In the genomic region with DNA sequence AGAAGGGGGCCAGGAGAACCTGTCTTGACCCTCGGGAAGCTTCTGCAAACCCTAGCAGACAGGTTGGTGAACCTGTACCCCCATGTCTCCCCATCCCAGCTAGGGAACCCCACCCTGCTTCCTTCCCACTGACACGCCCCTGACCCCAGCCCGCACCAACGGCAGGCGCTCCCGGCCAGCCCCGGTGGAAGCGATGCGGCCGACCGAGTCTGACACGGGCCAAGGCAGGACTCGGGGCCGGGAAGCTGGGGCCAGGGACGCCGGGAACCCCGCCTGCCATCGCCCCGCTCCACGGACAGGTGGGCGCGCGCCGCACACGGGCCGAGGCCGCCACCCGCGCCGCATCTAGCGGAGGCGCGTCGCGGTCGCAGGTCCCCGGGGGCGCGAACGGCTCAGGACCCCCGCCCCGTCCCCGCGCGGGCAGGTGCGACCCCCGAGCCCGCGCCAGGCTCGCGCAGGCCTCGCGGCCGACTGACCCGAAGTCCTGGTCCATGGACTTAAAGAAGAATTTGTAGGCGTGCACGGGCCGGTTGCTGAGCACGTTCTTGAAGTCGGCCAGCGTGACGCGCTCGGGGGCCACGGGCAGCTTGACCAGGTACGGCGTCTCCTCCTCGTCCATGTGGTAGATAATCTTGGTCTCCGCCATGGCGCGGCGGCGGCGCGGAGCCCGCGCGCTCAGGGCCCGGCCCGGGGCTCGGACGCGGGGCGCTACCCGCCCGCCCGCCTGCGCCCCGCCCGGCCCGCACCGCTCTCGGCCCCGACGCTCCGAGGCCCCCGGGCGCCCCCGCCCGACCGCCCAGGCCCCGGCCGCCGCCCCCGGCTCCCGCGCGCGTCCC, we compare ENCODE assay signal across 2 cellular contexts.
TF ChIP-seq lines count a peak whose summit lies in the region.

No MANE protein-coding gene starts in this region.

TF ChIP-seq in HEK293, 187 proteins besides CTCF, POLR2A, EP300 and RAD21 (continues in another document):
- TF ChIP-seq ZNF266 (tag by site-specific recombination; IDR thresholded peaks at IDR 0.05; ENCODE audit: low read depth) (no peak), ZNF837 (tag by site-specific recombination; IDR thresholded peaks at IDR 0.05) (no peak), MYNN (tag by site-specific recombination; IDR thresholded peaks at IDR 0.05; ENCODE audit: borderline replicate concordance) (no peak), SCRT2 (tag by site-specific recombination; IDR thresholded peaks at IDR 0.05) (no peak), ZBTB8A (tag by site-specific recombination; IDR thresholded peaks at IDR 0.05) (peak; percentile 32), ZIC2 (tag by site-specific recombination; IDR thresholded peaks at IDR 0.05) (no peak), MEIS1 (CRISPR knock-in tag; IDR thresholded peaks at IDR 0.05; ENCODE audit: borderline replicate concordance) (no peak), ZNF571 (tag by site-specific recombination; IDR thresholded peaks at IDR 0.05) (no peak), ZNF624 (tag by site-specific recombination; IDR thresholded peaks at IDR 0.05) (no peak), ZNF394 (tag by site-specific recombination; IDR thresholded peaks at IDR 0.05; ENCODE audit: borderline replicate concordance) (no peak), ZNF704 (tag by site-specific recombination; IDR thresholded peaks at IDR 0.05) (no peak), ZNF350 (tag by site-specific recombination; IDR thresholded peaks at IDR 0.05) (no peak), ZNF677 (tag by site-specific recombination; IDR thresholded peaks at IDR 0.05) (0 out of 2 replicates have a peak, but pooled peaks have one; percentile 10), ZSCAN30 (tag by site-specific recombination; IDR thresholded peaks at IDR 0.05) (no peak), ZBTB1 (tag by site-specific recombination; IDR thresholded peaks at IDR 0.05) (0 out of 2 replicates have a peak, but pooled peaks have one; percentile 21), ZNF24 (tag by site-specific recombination; IDR thresholded peaks at IDR 0.05) (no peak), SP2 (tag by site-specific recombination; IDR thresholded peaks at IDR 0.05) (no peak), ZNF211 (tag by site-specific recombination; IDR thresholded peaks at IDR 0.05; ENCODE audit: low read depth) (no peak), ZNF157 (tag by site-specific recombination; IDR thresholded peaks at IDR 0.05) (no peak), ZNF660 (tag by site-specific recombination; IDR thresholded peaks at IDR 0.05) (peak; percentile 17; the same call in 1 of the 2 replicates), ZNF174 (tag by site-specific recombination; IDR thresholded peaks at IDR 0.05) (no peak), ZNF2 (tag by site-specific recombination; IDR thresholded peaks at IDR 0.05) (no peak), ZNF140 (tag by site-specific recombination; IDR thresholded peaks at IDR 0.05) (no peak), BCL11A (tag by site-specific recombination; IDR thresholded peaks at IDR 0.05; ENCODE audit: low read depth) (peak; percentile 64; the same call in 1 of the 2 replicates), KLF10 (tag by site-specific recombination; IDR thresholded peaks at IDR 0.05) (0 out of 2 replicates have a peak, but pooled peaks have one; percentile 18), ZXDB (tag by site-specific recombination; IDR thresholded peaks at IDR 0.05) (no peak), ZNF416 (tag by site-specific recombination; IDR thresholded peaks at IDR 0.05) (no peak), ZNF473 (tag by site-specific recombination; IDR thresholded peaks at IDR 0.05) (no peak), OSR2 (tag by site-specific recombination; IDR thresholded peaks at IDR 0.05) (no peak), ZNF335 (tag by site-specific recombination; conservative IDR thresholded peaks at IDR 0.05) (peak; percentile 64), KLF1 (tag by site-specific recombination; IDR thresholded peaks at IDR 0.05) (peak; percentile 54), YY2 (tag by site-specific recombination; IDR thresholded peaks at IDR 0.05) (no peak), BCL11B (tag by site-specific recombination; IDR thresholded peaks at IDR 0.05; ENCODE audit: low read depth) (peak; percentile 11)
- TF ChIP-seq, protein P1, sequence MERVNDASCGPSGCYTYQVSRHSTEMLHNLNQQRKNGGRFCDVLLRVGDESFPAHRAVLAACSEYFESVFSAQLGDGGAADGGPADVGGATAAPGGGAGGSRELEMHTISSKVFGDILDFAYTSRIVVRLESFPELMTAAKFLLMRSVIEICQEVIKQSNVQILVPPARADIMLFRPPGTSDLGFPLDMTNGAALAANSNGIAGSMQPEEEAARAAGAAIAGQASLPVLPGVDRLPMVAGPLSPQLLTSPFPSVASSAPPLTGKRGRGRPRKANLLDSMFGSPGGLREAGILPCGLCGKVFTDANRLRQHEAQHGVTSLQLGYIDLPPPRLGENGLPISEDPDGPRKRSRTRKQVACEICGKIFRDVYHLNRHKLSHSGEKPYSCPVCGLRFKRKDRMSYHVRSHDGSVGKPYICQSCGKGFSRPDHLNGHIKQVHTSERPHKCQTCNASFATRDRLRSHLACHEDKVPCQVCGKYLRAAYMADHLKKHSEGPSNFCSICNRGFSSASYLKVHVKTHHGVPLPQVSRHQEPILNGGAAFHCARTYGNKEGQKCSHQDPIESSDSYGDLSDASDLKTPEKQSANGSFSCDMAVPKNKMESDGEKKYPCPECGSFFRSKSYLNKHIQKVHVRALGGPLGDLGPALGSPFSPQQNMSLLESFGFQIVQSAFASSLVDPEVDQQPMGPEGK (tag by site-specific recombination; IDR thresholded peaks at IDR 0.05): 0 out of 2 replicates have a peak, but pooled peaks have one; percentile 12
- TF ChIP-seq, protein P2, sequence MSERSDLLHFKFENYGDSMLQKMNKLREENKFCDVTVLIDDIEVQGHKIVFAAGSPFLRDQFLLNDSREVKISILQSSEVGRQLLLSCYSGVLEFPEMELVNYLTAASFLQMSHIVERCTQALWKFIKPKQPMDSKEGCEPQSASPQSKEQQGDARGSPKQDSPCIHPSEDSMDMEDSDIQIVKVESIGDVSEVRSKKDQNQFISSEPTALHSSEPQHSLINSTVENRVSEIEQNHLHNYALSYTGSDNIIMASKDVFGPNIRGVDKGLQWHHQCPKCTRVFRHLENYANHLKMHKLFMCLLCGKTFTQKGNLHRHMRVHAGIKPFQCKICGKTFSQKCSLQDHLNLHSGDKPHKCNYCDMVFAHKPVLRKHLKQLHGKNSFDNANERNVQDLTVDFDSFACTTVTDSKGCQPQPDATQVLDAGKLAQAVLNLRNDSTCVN (tag by site-specific recombination; optimal IDR thresholded peaks at IDR 0.05): peak; percentile 64

TF ChIP-seq in H1, 55 proteins besides CTCF, POLR2A, EP300 and RAD21:
- TF ChIP-seq, protein P3, sequence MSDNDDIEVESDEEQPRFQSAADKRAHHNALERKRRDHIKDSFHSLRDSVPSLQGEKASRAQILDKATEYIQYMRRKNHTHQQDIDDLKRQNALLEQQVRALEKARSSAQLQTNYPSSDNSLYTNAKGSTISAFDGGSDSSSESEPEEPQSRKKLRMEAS (IDR thresholded peaks at IDR 0.05): 0 out of 2 replicates have a peak, but pooled peaks have one; percentile 29
- no peak for TF ChIP-seq RNF2 (IDR thresholded peaks at IDR 0.05; ENCODE audit: borderline replicate concordance, low read depth, low read length, missing control alignments, poor library complexity, severe bottlenecking)
- no peak for TF ChIP-seq CHD2 (IDR thresholded peaks at IDR 0.05; ENCODE audit: low read length)
- TF ChIP-seq KDM4A (IDR thresholded peaks at IDR 0.05; ENCODE audit: low read depth, low read length, severe bottlenecking): peak; percentile 11
- TF ChIP-seq RFX5 (IDR thresholded peaks at IDR 0.05; ENCODE audit: borderline replicate concordance, low read depth, low read length): no peak
